ENCODE assay signal across 20 cellular contexts in the genomic region with DNA sequence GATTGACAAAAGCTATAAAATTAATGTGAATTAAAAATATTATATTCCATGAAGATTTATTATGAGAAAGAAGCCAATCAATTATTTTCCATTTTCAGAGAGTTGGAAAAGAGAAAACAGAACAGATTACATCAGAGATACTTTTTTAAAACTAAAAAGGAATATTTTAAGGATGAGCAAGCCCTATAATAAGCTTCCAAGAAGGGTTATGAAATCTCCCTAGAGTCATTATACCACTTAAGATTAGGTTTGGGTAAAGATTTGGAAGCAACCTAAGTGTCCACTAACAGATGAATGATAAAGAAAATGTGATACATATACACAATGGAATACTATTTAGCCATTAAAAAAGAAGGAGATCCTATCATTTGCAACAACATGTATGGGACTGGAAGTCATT. TPM values are rescaled to one million over a fixed set of nuclear protein-coding genes. Genes with fewer than 3 reads are reported as not detected.
DNase-seq lines count a peak whose midpoint lies in the region; TF ChIP-seq lines count a peak whose summit lies in the region.
"Had no signal": no experiment of that assay in that cellular context is flagged by ENCODE, and none has a peak within 500 bp of the region (broad histone marks: within the 10 kb centered on the region; RNA-seq: fewer than 3 reads in every experiment).

No MANE protein-coding gene starts in this region.

- no peak overlapping the region for H4K8ac ChIP-seq in mesenchymal stem cell (ENCODE audit: low read length)

- H3K4me3 ChIP-seq in AG09309 (ENCODE audit: control insufficient read depth, low read depth, low read length): no peak overlapping the region
- H3K4me3 ChIP-seq in cardiac fibroblast (replicated peaks in 1 of 2; ENCODE audit: low read depth in 2 of 2, low read length in 2 of 2): no peak overlapping the region
- H3K4me3 ChIP-seq in mesenchymal stem cell (ENCODE audit: insufficient read depth in 1 of 2, low read depth in 1 of 2, low read length in 2 of 2): peak overlapping the region in 1 of 2 experiments; percentile 67
- no peak overlapping the region for H3K4me3 ChIP-seq in prostate gland
- H3K4me3 ChIP-seq: esophagus squamous epithelium had no signal

- H2AFZ ChIP-seq in mesenchymal stem cell (ENCODE audit: low read depth, low read length): no peak overlapping the region

- H3K36me3 ChIP-seq in mesenchymal stem cell (ENCODE audit: control insufficient read depth in 1 of 2, insufficient read depth in 2 of 2, low read depth in 1 of 2, low read length in 2 of 2) (no peaks in the 10 kb centered on the region), prostate gland (no peaks in the 10 kb centered on the region)
- H3K36me3 ChIP-seq: esophagus squamous epithelium had no signal

- no peak overlapping the region for H3K14ac ChIP-seq in mesenchymal stem cell (ENCODE audit: low read length in 2 of 2)

- H3K27me3 Mint-ChIP-seq in chondrocyte (ENCODE audit: low read depth): no peaks in the 10 kb centered on the region

- no peak overlapping the region for H2BK12ac ChIP-seq in mesenchymal stem cell (ENCODE audit: low read length in 2 of 2)

- DNase-seq in AG09309 (ENCODE audit: low read depth): peak; percentile 35
- peak; percentile 61 for DNase-seq in LHCN-M2 (ENCODE audit: low read depth)
- peak; percentile 32 to 81 for DNase-seq in cardiac fibroblast (ENCODE audit: low read depth in 2 of 2)
- peak; percentile 40 for DNase-seq in mesenchymal stem cell
- DNase-seq in prostate gland (ENCODE audit: low spot score): no peak
- DNase-seq in chondrocyte (ENCODE audit: low spot score): no peak
- no peak for DNase-seq in NCI-H748 treated with DMSO at 0.1 percent for 48 hours (lab: John Stamatoyannopoulos, UW)
- no peak for DNase-seq in GM19238 (ENCODE audit: insufficient read length, low spot score)
- DNase-seq: effector CD8-positive, alpha-beta T cell; esophagus squamous epithelium; immature natural killer cell; left ventricle myocardium superior; NCI-H524; stimulated activated CD8-positive, alpha-beta memory T cell treated with anti-CD3 and anti-CD28 coated beads, Interleukin-4, amount 100 ng/mL, for 48 hours; substantia nigra had no signal

- H3K9me3 Mint-ChIP-seq in chondrocyte (ENCODE audit: low read depth): peaks cover 6% of the 10 kb centered on the region
- H3K9me3 Mint-ChIP-seq: activated T-helper 17 cell treated with anti-CD3 and anti-CD28 coated beads, Interleukin-2, amount 50 U/mL, for 72 hours; central memory CD8-positive, alpha-beta T cell had no signal

- H3K4me1 ChIP-seq in mesenchymal stem cell (ENCODE audit: control insufficient read depth, insufficient read depth, low read depth, low read length) (peaks cover 3% of the 10 kb centered on the region), prostate gland (replicated peaks) (no peaks in the 10 kb centered on the region)
- H3K4me1 ChIP-seq: esophagus squamous epithelium had no signal

- H2BK5ac ChIP-seq in mesenchymal stem cell (ENCODE audit: low read depth, low read length, poor library complexity, severe bottlenecking): no peak overlapping the region

- H3K27me3 ChIP-seq in mesenchymal stem cell (ENCODE audit: control insufficient read depth in 1 of 2, insufficient read depth in 1 of 2, low read length in 2 of 2) (no peaks in the 10 kb centered on the region), prostate gland (replicated peaks; ENCODE audit: insufficient read depth) (no peaks in the 10 kb centered on the region)
- H3K27me3 ChIP-seq: esophagus squamous epithelium had no signal

- H2BK120ac ChIP-seq in mesenchymal stem cell (ENCODE audit: low read depth, low read length): no peak overlapping the region

- no peak overlapping the region for H3K4me3 Mint-ChIP-seq in chondrocyte (ENCODE audit: unreplicated experiment)
- H3K4me3 Mint-ChIP-seq: activated T-helper 17 cell treated with anti-CD3 and anti-CD28 coated beads, Interleukin-2, amount 50 U/mL, for 72 hours; CD14-positive monocyte; central memory CD8-positive, alpha-beta T cell; immature natural killer cell had no signal

- H2BK15ac ChIP-seq in mesenchymal stem cell (ENCODE audit: low read depth, poor library complexity, severe bottlenecking): no peak overlapping the region

- no peak overlapping the region for H3K27ac Mint-ChIP-seq in chondrocyte (ENCODE audit: unreplicated experiment)
- H3K27ac Mint-ChIP-seq: activated T-helper 17 cell treated with anti-CD3 and anti-CD28 coated beads, Interleukin-2, amount 50 U/mL, for 72 hours; CD14-positive monocyte; immature natural killer cell had no signal

- peaks cover 24% of the 10 kb centered on the region for H3K79me1 ChIP-seq in mesenchymal stem cell (replicated peaks; ENCODE audit: low read length, poor library complexity, severe bottlenecking)

- H3K27ac ChIP-seq in mesenchymal stem cell (ENCODE audit: low read length, poor library complexity, severe bottlenecking): no peak overlapping the region
- H3K27ac ChIP-seq in prostate gland: no peak overlapping the region
- H3K27ac ChIP-seq: RWPE1 had no signal

- H4K91ac ChIP-seq in mesenchymal stem cell (ENCODE audit: low read length): no peak overlapping the region

- no peak overlapping the region for H3K18ac ChIP-seq in mesenchymal stem cell (ENCODE audit: low read depth in 1 of 2, low read length in 2 of 2)

- TF ChIP-seq CTCF in AG09309 (IDR thresholded peaks at IDR 0.05; ENCODE audit: control insufficient read depth, insufficient read depth, low read depth, low read length, missing control alignments): no peak
- no peak for TF ChIP-seq CTCF in cardiac fibroblast (IDR thresholded peaks at IDR 0.05; ENCODE audit: low read depth, low read length)
- no peak for TF ChIP-seq CTCF in prostate gland (IDR thresholded peaks at IDR 0.05)
- no peak for TF ChIP-seq CTCF in chondrocyte (IDR thresholded peaks at IDR 0.05)

- H2AK5ac ChIP-seq in mesenchymal stem cell (ENCODE audit: low read length, severe bottlenecking): no peak overlapping the region

- H3K4me1 Mint-ChIP-seq in chondrocyte (ENCODE audit: low read depth): peaks cover 14% of the 10 kb centered on the region
- H3K4me1 Mint-ChIP-seq: activated T-helper 17 cell treated with anti-CD3 and anti-CD28 coated beads, Interleukin-2, amount 50 U/mL, for 72 hours; central memory CD8-positive, alpha-beta T cell; immature natural killer cell had no signal

- H3K9ac ChIP-seq in mesenchymal stem cell (ENCODE audit: low read length): peak overlapping the region; percentile 84

- H3K4ac ChIP-seq in mesenchymal stem cell (ENCODE audit: low read depth in 1 of 2, low read length in 2 of 2): no peak overlapping the region

- no peak for TF ChIP-seq POLR2A in prostate gland (IDR thresholded peaks at IDR 0.05)

- peaks cover 2% of the 10 kb centered on the region for H3K36me3 Mint-ChIP-seq in chondrocyte (ENCODE audit: low read depth)
- H3K36me3 Mint-ChIP-seq: CD14-positive monocyte, immature natural killer cell had no signal

- intact Hi-C loops in prostate gland (cut with DNase I): no loop called here

- no peak overlapping the region for H3K23ac ChIP-seq in mesenchymal stem cell (ENCODE audit: low read length in 2 of 2)

- no peaks in the 10 kb centered on the region for H3K9me3 ChIP-seq in mesenchymal stem cell (ENCODE audit: control insufficient read depth, low read length)
- no peaks in the 10 kb centered on the region for H3K9me3 ChIP-seq in prostate gland
- H3K9me3 ChIP-seq: esophagus squamous epithelium had no signal

- no peak overlapping the region for H3K4me2 ChIP-seq in mesenchymal stem cell (ENCODE audit: low read length, poor library complexity, severe bottlenecking)

RNA-seq across cellular contexts. Expression of gene FSIP1, which starts 51.6 kb away (rescaled TPM):
- 0.38 and 1.1 TPM in 2 replicates for total RNA-seq in LHCN-M2 (2014; rRNA removed)
- polyA plus RNA-seq in LHCN-M2 (2012): 1.5 TPM
- polyA plus RNA-seq in mesenchymal stem cell (2013, experiment 1 of 2): 0.41 TPM
- polyA plus RNA-seq in mesenchymal stem cell (2013, experiment 2 of 2): 0.42 TPM
- 1 to 10 TPM; 1.6 to 2.3 TPM for total RNA-seq in prostate gland
- total RNA-seq in chondrocyte: 0.40 to 2.9 TPM (median 0.79 TPM) in 3 replicates
- polyA plus RNA-seq: HepG2 had no signal

Comparison
In these comparisons a context has a peak if more than half of its experiments do, and no peak if none do; other contexts are left out.
1. DNase-seq: peak in AG09309 (single experiment), LHCN-M2 (single experiment), cardiac fibroblast (2 of 2) and mesenchymal stem cell (single experiment); none in prostate gland (single experiment), chondrocyte (single experiment), NCI-H748 treated with DMSO at 0.1 percent for 48 hours (single experiment) and GM19238 (single experiment).